ENCODE assay signal across 25 cellular contexts in genomic region chr1:118115567-118116272, GRCh38.
DNase-seq lines count a peak whose midpoint lies in the region; ATAC-seq and TF ChIP-seq lines count a peak whose summit lies in the region.
"Had no signal": no experiment of that assay in that cellular context is flagged by ENCODE, and none has a peak within 500 bp of the region (broad histone marks: within the 10 kb centered on the region; RNA-seq: fewer than 3 reads in every experiment).

No MANE protein-coding gene starts in this region.

- no peaks in the 10 kb centered on the region for H4K20me1 ChIP-seq in PC-3 (ENCODE audit: low read length)
- H4K20me1 ChIP-seq in osteoblast (ENCODE audit: insufficient read depth, low read length): no peaks in the 10 kb centered on the region

- no peaks in the 10 kb centered on the region for H3K36me3 ChIP-seq in PC-3 (ENCODE audit: low read depth, low read length)
- H3K36me3 ChIP-seq in osteoblast (ENCODE audit: insufficient read depth, low read length): no peaks in the 10 kb centered on the region
- H3K36me3 ChIP-seq in adrenal gland (replicated peaks in 1 of 2): no peaks in the 10 kb centered on the region
- H3K36me3 ChIP-seq: MG63, sigmoid colon, uterus had no signal

- ATAC-seq in PC-3 (peak; percentile 51; the same call in 1 of the 2 replicates), WTC11 (no peak)
- ATAC-seq: body of pancreas, GM12878, natural killer cell had no signal

- H3K27me3 ChIP-seq in PC-3 (ENCODE audit: low read length) (no peaks in the 10 kb centered on the region), osteoblast (ENCODE audit: insufficient read depth, low read length) (no peaks in the 10 kb centered on the region), adrenal gland (no peaks in the 10 kb centered on the region)
- H3K27me3 ChIP-seq: body of pancreas, MG63, sigmoid colon, uterus had no signal

- H3K9me2 ChIP-seq in PC-3 (replicated peaks; ENCODE audit: low read length): no peaks in the 10 kb centered on the region

- no peaks in the 10 kb centered on the region for H3F3A ChIP-seq in PC-3 (ENCODE audit: low read length, unreplicated experiment)

- intact Hi-C loops in PC-3 (cut with micrococcal nuclease): no loop called here
- intact Hi-C loops in adrenal gland (cut with DNase I): no loop called here

- H3K27ac Mint-ChIP-seq in WTC11: no peak overlapping the region
- H3K27ac Mint-ChIP-seq: activated naive CD8-positive, alpha-beta T cell treated with anti-CD3 and anti-CD28 coated beads, Interleukin-2, amount 10 ng/mL, durations not matched to agents 7 days and 5 days; HFFc6; mesothelial cell of epicardium; natural killer cell; progenitor cell of endocrine pancreas; T-helper 2 cell treated with Interferon-gamma antibody and Interleukin-4, amounts not matched to agents 5 μg/mL and 100 μg/mL, for 36 hours had no signal

- no peak overlapping the region for H3K4me3 Mint-ChIP-seq in WTC11
- H3K4me3 Mint-ChIP-seq: activated naive CD8-positive, alpha-beta T cell treated with anti-CD3 and anti-CD28 coated beads, Interleukin-2, amount 10 ng/mL, durations not matched to agents 7 days and 5 days; HFFc6; mesothelial cell of epicardium; natural killer cell; T-helper 2 cell treated with Interferon-gamma antibody and Interleukin-4, amounts not matched to agents 5 μg/mL and 100 μg/mL, for 36 hours had no signal

- no peaks in the 10 kb centered on the region for H3K79me2 ChIP-seq in PC-3 (ENCODE audit: low read length)
- no peaks in the 10 kb centered on the region for H3K79me2 ChIP-seq in osteoblast (ENCODE audit: insufficient read depth, low read length)

- POLR2A ChIA-PET in PC-3 (lab: Charles Lee; ENCODE audit: unreplicated experiment) (no interaction called here), WTC11 (lab: Charles Lee) (no interaction called here)

- peaks cover 55% of the 10 kb centered on the region for H3K4me1 ChIP-seq in PC-3 (ENCODE audit: insufficient read depth, low read length)
- peaks cover 42% of the 10 kb centered on the region for H3K4me1 ChIP-seq in osteoblast (ENCODE audit: insufficient read depth, low read length)
- no peaks in the 10 kb centered on the region for H3K4me1 ChIP-seq in adrenal gland (replicated peaks in 1 of 2)
- H3K4me1 ChIP-seq: sigmoid colon, uterus had no signal

- H3K4me3 ChIP-seq in PC-3 (ENCODE audit: low read length) (no peak overlapping the region), fibroblast of mammary gland (ENCODE audit: control insufficient read depth, low read depth, low read length) (no peak overlapping the region), osteoblast (ENCODE audit: insufficient read depth, low read length) (no peak overlapping the region), adrenal gland (no peak overlapping the region)
- H3K4me3 ChIP-seq: body of pancreas, GM12878, MG63, sigmoid colon, uterus had no signal

- peak overlapping the region; percentile 29 for H3K27ac ChIP-seq in PC-3 (ENCODE audit: low read length)
- H3K27ac ChIP-seq in osteoblast (ENCODE audit: low read depth, low read length): peak overlapping the region; percentile 51
- H3K27ac ChIP-seq in adrenal gland: no peak overlapping the region
- H3K27ac ChIP-seq: sigmoid colon, uterus had no signal

- CTCF ChIA-PET in PC-3 (lab: Charles Lee) (no interaction called here), WTC11 (lab: Charles Lee) (no interaction called here)

- H2AFZ ChIP-seq in PC-3 (ENCODE audit: low read length) (peak overlapping the region; percentile 3; the same call in 1 of the 2 replicates), osteoblast (ENCODE audit: low read length) (no peak overlapping the region)

- no peaks in the 10 kb centered on the region for H3K9me3 ChIP-seq in PC-3 (ENCODE audit: low read length)
- no peaks in the 10 kb centered on the region for H3K9me3 ChIP-seq in osteoblast (ENCODE audit: low read depth, low read length)
- H3K9me3 ChIP-seq in adrenal gland (replicated peaks in 1 of 3): no peaks in the 10 kb centered on the region
- H3K9me3 ChIP-seq: body of pancreas, MG63, sigmoid colon, uterus had no signal

- H3K27me3 Mint-ChIP-seq in WTC11 (ENCODE audit: low read depth): no peaks in the 10 kb centered on the region; the same call in none of the 2 replicates
- H3K27me3 Mint-ChIP-seq: activated naive CD8-positive, alpha-beta T cell treated with anti-CD3 and anti-CD28 coated beads, Interleukin-2, amount 10 ng/mL, durations not matched to agents 7 days and 5 days; progenitor cell of endocrine pancreas had no signal

- no peaks in the 10 kb centered on the region for H3K36me3 Mint-ChIP-seq in WTC11
- H3K36me3 Mint-ChIP-seq: activated naive CD8-positive, alpha-beta T cell treated with anti-CD3 and anti-CD28 coated beads, Interleukin-2, amount 10 ng/mL, durations not matched to agents 7 days and 5 days; mesothelial cell of epicardium; natural killer cell had no signal

- WGBS in adrenal gland, 4 donors: 58 to 65% (median 64%) methylated on average over 6 of the region's 6 CpGs

- TF ChIP-seq CTCF in PC-3 (conservative IDR thresholded peaks at IDR 0.05; ENCODE audit: low read depth, low read length): no peak
- no peak for TF ChIP-seq CTCF in fibroblast of mammary gland (conservative IDR thresholded peaks at IDR 0.05; ENCODE audit: control insufficient read depth, insufficient read depth, low read depth, low read length)
- no peak for TF ChIP-seq CTCF in osteoblast (IDR thresholded peaks at IDR 0.05; ENCODE audit: extremely low read depth, low read depth, low read length)
- no peak for TF ChIP-seq CTCF in WTC11 (IDR thresholded peaks at IDR 0.05)
- no peak for TF ChIP-seq CTCF in adrenal gland (IDR thresholded peaks at IDR 0.05)

- DNase-seq in Daoy (ENCODE audit: low read depth): peak; percentile 65
- DNase-seq in PC-3: peak; percentile 71
- peak; percentile 55 for DNase-seq in fibroblast of mammary gland (ENCODE audit: low read depth)
- peak; percentile 41 for DNase-seq in osteoblast (ENCODE audit: insufficient read length, low spot score, missing footprints)
- no peak for DNase-seq in globus pallidus (ENCODE audit: low spot score)
- no peak for DNase-seq in WTC11 (ENCODE audit: low spot score)
- no peak for DNase-seq in adrenal gland
- DNase-seq in D341Med (ENCODE audit: low spot score): no peak
- DNase-seq: activated CD4-positive, alpha-beta T cell treated with anti-CD3 and anti-CD28 coated beads, Interleukin-2, amount 50 U/mL, for 4 hours; activated CD8-positive, alpha-beta memory T cell treated with anti-CD3 and anti-CD28 coated beads, Interleukin-2, amount 50 U/mL, for 48 hours; activated naive CD8-positive, alpha-beta T cell treated with anti-CD3 and anti-CD28 coated beads, Interleukin-2, amount 10 ng/mL, durations not matched to agents 7 days and 5 days; body of pancreas; effector CD4-positive, alpha-beta T cell; MG63; natural killer cell; NCI-H1436 treated with DMSO at 0.1 percent for 48 hours; NCI-H2171; NCI-H526; sigmoid colon; uterus had no signal

- H3K4me1 Mint-ChIP-seq in WTC11: peaks cover 15% of the 10 kb centered on the region
- H3K4me1 Mint-ChIP-seq: activated naive CD8-positive, alpha-beta T cell treated with anti-CD3 and anti-CD28 coated beads, Interleukin-2, amount 10 ng/mL, durations not matched to agents 7 days and 5 days; natural killer cell had no signal

- H3K4me2 ChIP-seq in PC-3 (ENCODE audit: low read length): peak overlapping the region; percentile 24; the same call in 1 of the 2 replicates
- H3K4me2 ChIP-seq in osteoblast (ENCODE audit: insufficient read depth, low read length): peak overlapping the region; percentile 14

- no TSS peak for BruUV-seq in PC-3 (replicated peaks; lab: Mats Ljungman, UMichigan)

- H3K9me3 Mint-ChIP-seq in WTC11: no peaks in the 10 kb centered on the region
- H3K9me3 Mint-ChIP-seq: activated naive CD8-positive, alpha-beta T cell treated with anti-CD3 and anti-CD28 coated beads, Interleukin-2, amount 10 ng/mL, durations not matched to agents 7 days and 5 days; HFFc6; mesothelial cell of epicardium; T-helper 2 cell treated with Interferon-gamma antibody and Interleukin-4, amounts not matched to agents 5 μg/mL and 100 μg/mL, for 36 hours had no signal

- no peak overlapping the region for H3K9ac ChIP-seq in PC-3 (ENCODE audit: low read length)

- TF ChIP-seq POLR2A in adrenal gland (IDR thresholded peaks at IDR 0.05): no peak

TF ChIP-seq in WTC11, 78 proteins besides CTCF, POLR2A, EP300 and RAD21 (continues in another document):
- TF ChIP-seq EMX1 (CRISPR knock-in tag; IDR thresholded peaks at IDR 0.05): no peak
- TF ChIP-seq SP1 (CRISPR knock-in tag; conservative IDR thresholded peaks at IDR 0.05): no peak
- TF ChIP-seq IRF2 (CRISPR knock-in tag; IDR thresholded peaks at IDR 0.05; ENCODE audit: borderline replicate concordance, low read depth): no peak
- no peak for TF ChIP-seq MAX (CRISPR knock-in tag; IDR thresholded peaks at IDR 0.05)
- no peak for TF ChIP-seq ZNF396 (CRISPR knock-in tag; IDR thresholded peaks at IDR 0.05; ENCODE audit: borderline replicate concordance)
- no peak for TF ChIP-seq ZNF425 (CRISPR knock-in tag; conservative IDR thresholded peaks at IDR 0.05)
- TF ChIP-seq SOX15 (CRISPR knock-in tag; IDR thresholded peaks at IDR 0.05): no peak
- TF ChIP-seq USF2 (CRISPR knock-in tag; IDR thresholded peaks at IDR 0.05): no peak

Comparison
In these comparisons a context has a peak if more than half of its experiments do, and no peak if none do; other contexts are left out.
1. DNase-seq: peak in Daoy (single experiment), PC-3 (single experiment), fibroblast of mammary gland (single experiment) and osteoblast (single experiment); none in globus pallidus (single experiment), WTC11 (single experiment), adrenal gland (0 of 7) and D341Med (single experiment).
2. H3K27ac ChIP-seq: peak in PC-3 (single experiment) and osteoblast (single experiment); none in adrenal gland (0 of 5).